Comparison of ENCODE assay signal across 16 cellular contexts in genomic region chr14:92481811-92482559, GRCh38. TPM values are rescaled to one million over a fixed set of nuclear protein-coding genes. Genes with fewer than 3 reads are reported as not detected.
A peak's percentile ranks its signal among the peaks of the same experiment; 100 is the strongest.
DNase-seq lines count a peak whose midpoint lies in the region; ATAC-seq and TF ChIP-seq lines count a peak whose summit lies in the region.
"Had no signal": no experiment of that assay in that cellular context is flagged by ENCODE, and none has a peak within 500 bp of the region (broad histone marks: within the 10 kb centered on the region; RNA-seq: fewer than 3 reads in every experiment).

No MANE protein-coding gene starts in this region.

- H3K4me1 ChIP-seq in RWPE2 (ENCODE audit: insufficient read depth, poor library complexity, severe bottlenecking) (no peaks in the 10 kb centered on the region), testis (peaks cover 11% of the 10 kb centered on the region)

- ATAC-seq in Right ventricle myocardium superior (ENCODE audit: poor library complexity) (peak; percentile 41), RWPE2 (ENCODE audit: low read depth) (no peak), left lobe of liver (peak; percentile 11), HG03175 (IDR thresholded peaks at IDR 0.05; ENCODE audit: unreplicated experiment) (no peak)

- H3K36me3 ChIP-seq in RWPE2 (ENCODE audit: low read depth) = no peaks in the 10 kb centered on the region
- no peaks in the 10 kb centered on the region for H3K36me3 ChIP-seq in testis (ENCODE audit: low read depth, missing control alignments)
- H3K36me3 ChIP-seq: BLaER1 treated with 17β-estradiol and CSF1 and Interleukin-3, amounts not matched to agents 10 nM and 100 nM had no signal

- H3K27ac ChIP-seq in RWPE2 (ENCODE audit: poor library complexity, severe bottlenecking) (no peak overlapping the region), testis (no peak overlapping the region)
- H3K27ac ChIP-seq: BLaER1 treated with 17β-estradiol and CSF1 and Interleukin-3, amounts not matched to agents 10 nM and 100 nM; RWPE1 had no signal

- DNase-seq in Right ventricle myocardium superior = no peak
- DNase-seq in cardiac septum (ENCODE audit: low spot score) = no peak
- DNase-seq in RWPE2 (ENCODE audit: low spot score) = peak; percentile 10
- peak; percentile 44 for DNase-seq in left lobe of liver (ENCODE audit: low spot score)
- DNase-seq in testis = peak; percentile 10
- DNase-seq in NCI-H748 (lab: John Stamatoyannopoulos, UW; ENCODE audit: unreplicated experiment) = no peak
- no peak for DNase-seq in HT-29 (ENCODE audit: low spot score)
- DNase-seq: GF-D8, HFFc6, NCI-H1105 treated with DMSO at 0.1 percent for 48 hours, NCI-H187, NCI-H345, NCI-H526 treated with DMSO at 0.1 percent for 48 hours had no signal

- WGBS in testis, 2 donors = 29 to 64% methylated on average over 1 of the region's 1 CpG

- H3K27me3 ChIP-seq in RWPE2 (ENCODE audit: insufficient read depth, poor library complexity, severe bottlenecking) (no peaks in the 10 kb centered on the region), testis (no peaks in the 10 kb centered on the region)
- H3K27me3 ChIP-seq: BLaER1 treated with 17β-estradiol and CSF1 and Interleukin-3, amounts not matched to agents 10 nM and 100 nM had no signal

- H3K4me3 ChIP-seq in RWPE2 (ENCODE audit: severe bottlenecking) (no peak overlapping the region), testis (no peak overlapping the region)
- H3K4me3 ChIP-seq: BLaER1 treated with 17β-estradiol and CSF1 and Interleukin-3, amounts not matched to agents 10 nM and 100 nM had no signal

- intact Hi-C loops in Right ventricle myocardium superior (cut with DNase I) = no loop called here
- intact Hi-C loops in cardiac septum (cut with DNase I) = no loop called here
- intact Hi-C loops in testis (cut with DNase I; ENCODE audit: low total_unique reads) = no loop called here

- TF ChIP-seq CTCF in RWPE2 (IDR thresholded peaks at IDR 0.05; ENCODE audit: poor library complexity, severe bottlenecking) = no peak
- TF ChIP-seq CTCF in testis (IDR thresholded peaks at IDR 0.05) = no peak

- H3K9me3 ChIP-seq in RWPE2 (ENCODE audit: severe bottlenecking) (no peaks in the 10 kb centered on the region), testis (no peaks in the 10 kb centered on the region)

- no peak for TF ChIP-seq POLR2A in testis (IDR thresholded peaks at IDR 0.05)

RNA-seq across cellular contexts. Expression of gene RIN3, which starts 31.6 kb away (rescaled TPM):
- total RNA-seq in Right ventricle myocardium superior (11.0 TPM), cardiac septum (12.1 TPM), left lobe of liver (20.2 TPM), testis (10 to 100 TPM; 49.8 to 56.2 TPM)
- 25.9 TPM for polyA plus RNA-seq in testis (ENCODE audit: insufficient read depth, low read depth, low replicate concordance)
- total RNA-seq in HT-29 (2014; rRNA removed; shearing (Covaris generic)) = not detected in 2 replicates

Comparison
In these comparisons a context has a peak if more than half of its experiments do, and no peak if none do; other contexts are left out.
1. ATAC-seq: peak in Right ventricle myocardium superior (single experiment) and left lobe of liver (single experiment); none in RWPE2 (single experiment) and HG03175 (single experiment).
2. DNase-seq: peak in RWPE2 (single experiment), left lobe of liver (single experiment) and testis (single experiment); none in Right ventricle myocardium superior (single experiment), cardiac septum (single experiment), NCI-H748 (single experiment) and HT-29 (single experiment).
3. RNA of gene RIN3, which starts 31.6 kb away (total RNA-seq): 49.8 to 56.2 TPM in testis, 20.2 TPM in left lobe of liver (single experiment), 12.1 TPM in cardiac septum (single experiment) and 11.0 TPM in Right ventricle myocardium superior (single experiment); not detected in HT-29; every median in the first group is over 10 times any median in the second.